ENCODE assay signal across 8 cellular contexts in the genomic region with DNA sequence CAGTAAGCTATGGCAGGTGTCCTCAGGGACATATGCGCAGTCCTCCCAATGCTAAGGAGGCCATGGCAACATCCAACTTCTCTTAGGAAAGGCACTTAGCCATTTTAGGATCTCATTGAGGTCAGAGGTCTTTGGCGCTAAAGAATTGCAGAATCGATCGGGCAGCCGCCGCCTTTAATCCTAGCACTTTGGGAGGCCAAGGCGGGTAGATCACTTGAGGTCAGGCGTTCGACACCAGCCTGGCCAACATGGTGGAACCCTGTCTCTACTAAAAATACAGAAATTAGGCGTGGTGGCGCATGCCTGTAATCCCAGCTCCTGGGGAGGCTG. TPM values are rescaled to one million over a fixed set of nuclear protein-coding genes. Genes with fewer than 3 reads are reported as not detected.
A peak's percentile ranks its signal among the peaks of the same experiment; 100 is the strongest.
DNase-seq lines count a peak whose midpoint lies in the region; ATAC-seq and FAIRE-seq lines count a peak whose summit lies in the region.

No MANE protein-coding gene starts in this region.

- ATAC-seq in activated T-cell treated with anti-CD3 and anti-CD28 coated beads, Interleukin-2, amount 50 U/mL, for 4 hours: no peak
- peak; percentile 2 for ATAC-seq in left lobe of liver
- ATAC-seq in HG03159 (IDR thresholded peaks at IDR 0.05; ENCODE audit: unreplicated experiment): no peak
- no peak for ATAC-seq in GM19452 (IDR thresholded peaks at IDR 0.05; ENCODE audit: unreplicated experiment)

- H3K9me3 ChIP-seq in subcutaneous abdominal adipose tissue (ENCODE audit: control insufficient read depth in 5 of 5, low read length in 5 of 5): no peaks in the 10 kb centered on the region

- peaks cover 0 to 36% (median 23%) of the 10 kb centered on the region in 5 donors for H3K4me1 ChIP-seq in subcutaneous abdominal adipose tissue (ENCODE audit: control insufficient read depth in 5 of 5, insufficient read depth in 5 of 5, low read length in 5 of 5)

- H3K27me3 Mint-ChIP-seq in activated T-cell treated with anti-CD3 and anti-CD28 coated beads, Interleukin-2, amount 50 U/mL, for 4 hours (ENCODE audit: low read depth): no peaks in the 10 kb centered on the region
- H3K27me3 Mint-ChIP-seq in activated T-helper 2 cell treated with anti-CD3 and anti-CD28 coated beads, Interferon-gamma antibody, Interleukin-2, Interleukin-4, amounts not matched to agents 10 μg/mL and 5 μg/mL and 100 μg/mL, durations not matched to agents 14 hours and 24 hours and 36 hours (ENCODE audit: low read depth): no peaks in the 10 kb centered on the region

- H3K27ac Mint-ChIP-seq in activated T-helper 2 cell treated with anti-CD3 and anti-CD28 coated beads, Interferon-gamma antibody, Interleukin-2, Interleukin-4, amounts not matched to agents 10 μg/mL and 5 μg/mL and 100 μg/mL, durations not matched to agents 14 hours and 24 hours and 36 hours: peak overlapping the region; percentile 85

- FAIRE-seq in urothelium cell line (lab: Jason Lieb, UNC): no peak

- H3K27me3 ChIP-seq in subcutaneous abdominal adipose tissue (ENCODE audit: control insufficient read depth in 5 of 5, insufficient read depth in 4 of 5, low read length in 5 of 5): no peaks in the 10 kb centered on the region

- no peaks in the 10 kb centered on the region for H3K9me3 Mint-ChIP-seq in activated T-cell treated with anti-CD3 and anti-CD28 coated beads, Interleukin-2, amount 50 U/mL, for 4 hours
- no peaks in the 10 kb centered on the region for H3K9me3 Mint-ChIP-seq in activated T-helper 2 cell treated with anti-CD3 and anti-CD28 coated beads, Interferon-gamma antibody, Interleukin-2, Interleukin-4, amounts not matched to agents 10 μg/mL and 5 μg/mL and 100 μg/mL, durations not matched to agents 14 hours and 24 hours and 36 hours

- H3K9ac ChIP-seq in subcutaneous abdominal adipose tissue (ENCODE audit: low read length in 5 of 5): peak overlapping the region in 1 of 5 donors; percentile 67

- H3K27ac ChIP-seq in subcutaneous abdominal adipose tissue (ENCODE audit: low read depth, low read length): peak overlapping the region; percentile 69

- H3K36me3 Mint-ChIP-seq in activated T-cell treated with anti-CD3 and anti-CD28 coated beads, Interleukin-2, amount 50 U/mL, for 4 hours (ENCODE audit: insufficient read depth): no peaks in the 10 kb centered on the region
- H3K36me3 Mint-ChIP-seq in activated T-helper 2 cell treated with anti-CD3 and anti-CD28 coated beads, Interferon-gamma antibody, Interleukin-2, Interleukin-4, amounts not matched to agents 10 μg/mL and 5 μg/mL and 100 μg/mL, durations not matched to agents 14 hours and 24 hours and 36 hours (ENCODE audit: low read depth): peaks cover 10% of the 10 kb centered on the region

- intact Hi-C loops in activated T-helper 2 cell treated with anti-CD3 and anti-CD28 coated beads, Interferon-gamma antibody, Interleukin-2, Interleukin-4, amounts not matched to agents 10 μg/mL and 5 μg/mL and 100 μg/mL, durations not matched to agents 14 hours and 24 hours and 36 hours (cut with micrococcal nuclease): loop anchor here (2.0 to 5.0 kb wide), 2 partner anchors 13 to 70 kb away; partner anchors contain the start of genes AP2A2, POLR2L and TSPAN4

- DNase-seq in activated T-cell treated with anti-CD3 and anti-CD28 coated beads, Interleukin-2, amount 50 U/mL, for 4 hours: no peak
- DNase-seq in activated T-cell treated with anti-CD3 and anti-CD28 coated beads, Interleukin-2, amount 50 U/mL, for 1 hour: no peak
- no peak for DNase-seq in activated T-helper 2 cell treated with anti-CD3 and anti-CD28 coated beads, Interferon-gamma antibody, Interleukin-2, Interleukin-4, amounts not matched to agents 10 μg/mL and 5 μg/mL and 100 μg/mL, durations not matched to agents 14 hours and 24 hours and 36 hours (ENCODE audit: low spot score)
- peak; percentile 66 for DNase-seq in left lobe of liver (ENCODE audit: low spot score)
- no peak for DNase-seq in urothelium cell line (ENCODE audit: low spot score)

- peak overlapping the region; percentile 92 for H3K4me3 Mint-ChIP-seq in activated T-cell treated with anti-CD3 and anti-CD28 coated beads, Interleukin-2, amount 50 U/mL, for 4 hours
- peak overlapping the region; percentile 91 for H3K4me3 Mint-ChIP-seq in activated T-helper 2 cell treated with anti-CD3 and anti-CD28 coated beads, Interferon-gamma antibody, Interleukin-2, Interleukin-4, amounts not matched to agents 10 μg/mL and 5 μg/mL and 100 μg/mL, durations not matched to agents 14 hours and 24 hours and 36 hours (ENCODE audit: low read depth)

- peaks cover 0 to 10% (median 3%) of the 10 kb centered on the region in 5 donors for H3K36me3 ChIP-seq in subcutaneous abdominal adipose tissue (ENCODE audit: control insufficient read depth in 5 of 5, insufficient read depth in 5 of 5, low read length in 5 of 5)

- H3K4me1 Mint-ChIP-seq in activated T-cell treated with anti-CD3 and anti-CD28 coated beads, Interleukin-2, amount 50 U/mL, for 4 hours (ENCODE audit: low read depth): peaks cover 18% of the 10 kb centered on the region
- peaks cover 10% of the 10 kb centered on the region for H3K4me1 Mint-ChIP-seq in activated T-helper 2 cell treated with anti-CD3 and anti-CD28 coated beads, Interferon-gamma antibody, Interleukin-2, Interleukin-4, amounts not matched to agents 10 μg/mL and 5 μg/mL and 100 μg/mL, durations not matched to agents 14 hours and 24 hours and 36 hours (ENCODE audit: low read depth)

- peak overlapping the region in 3 of 5 donors; percentile 73 to 85 (median 85) for H3K4me3 ChIP-seq in subcutaneous abdominal adipose tissue (ENCODE audit: low read depth in 1 of 5, low read length in 5 of 5)

RNA-seq across cellular contexts. Expression of gene CHID1, which starts 1.2 kb away (rescaled TPM):
- total RNA-seq in activated T-cell treated with anti-CD3 and anti-CD28 coated beads, Interleukin-2, amount 50 U/mL, for 4 hours: 100 to 1,000 TPM; 102 to 115 (median 104) TPM
- total RNA-seq in activated T-helper 2 cell treated with anti-CD3 and anti-CD28 coated beads, Interferon-gamma antibody, Interleukin-2, Interleukin-4, amounts not matched to agents 10 μg/mL and 5 μg/mL and 100 μg/mL, durations not matched to agents 14 hours and 24 hours and 36 hours: 89.0 and 96.0 TPM in 2 replicates
- 146 TPM for total RNA-seq in left lobe of liver

RNA-seq across cellular contexts. Expression of gene AP2A2, which starts 13.8 kb away (rescaled TPM):
- total RNA-seq in activated T-cell treated with anti-CD3 and anti-CD28 coated beads, Interleukin-2, amount 50 U/mL, for 4 hours: 10 to 100 TPM; 30.4 to 41.7 (median 38.0) TPM
- total RNA-seq in activated T-helper 2 cell treated with anti-CD3 and anti-CD28 coated beads, Interferon-gamma antibody, Interleukin-2, Interleukin-4, amounts not matched to agents 10 μg/mL and 5 μg/mL and 100 μg/mL, durations not matched to agents 14 hours and 24 hours and 36 hours: 61.3 and 63.2 TPM in 2 replicates
- total RNA-seq in left lobe of liver: 53.7 TPM
